In the genomic region with DNA sequence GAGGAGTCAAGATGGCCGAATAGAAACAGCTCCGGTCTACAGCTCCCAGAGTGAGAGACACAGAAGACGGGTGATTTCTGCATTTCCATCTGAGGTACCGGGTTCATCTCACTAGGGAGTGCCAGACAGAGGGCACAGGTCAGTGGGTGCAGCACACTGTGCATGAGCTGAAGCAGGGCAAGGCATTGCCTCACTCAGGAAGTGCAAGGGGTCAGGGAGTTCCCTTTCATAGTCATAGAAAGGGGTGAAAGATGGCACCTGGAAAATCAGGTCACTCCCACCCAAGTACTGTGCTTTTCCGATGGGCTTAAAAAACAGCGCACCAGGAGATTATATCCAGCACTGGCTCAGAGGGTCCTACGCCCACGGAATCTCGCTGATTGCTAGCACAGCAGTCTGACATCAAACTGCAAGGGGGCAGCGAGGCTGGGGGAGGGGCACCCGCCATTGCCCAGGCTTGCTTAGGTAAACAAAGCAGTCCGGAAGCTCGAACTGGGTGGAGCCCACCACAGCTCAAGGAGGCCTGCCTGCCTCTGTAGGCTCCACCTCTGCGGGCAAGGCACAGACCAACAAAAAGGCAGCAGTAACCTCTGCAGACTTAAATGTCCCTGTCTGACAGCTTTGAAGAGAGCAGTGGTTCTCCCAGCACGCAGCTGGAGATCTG, we compare ENCODE assay signal across 3 cellular contexts. TPM values are rescaled to one million over a fixed set of nuclear protein-coding genes. Genes with fewer than 3 reads are reported as not detected.
"Had no signal": no experiment of that assay in that cellular context is flagged by ENCODE, and none has a peak within 500 bp of the region (broad histone marks: within the 10 kb centered on the region; RNA-seq: fewer than 3 reads in every experiment).

No MANE protein-coding gene starts in this region.

RNA-seq across cellular contexts. Expression of gene CHIA, which starts 44.7 kb away (rescaled TPM):
- total RNA-seq: LHCN-M2, MCF 10A, SK-MEL-5 had no signal
